In the genomic region with DNA sequence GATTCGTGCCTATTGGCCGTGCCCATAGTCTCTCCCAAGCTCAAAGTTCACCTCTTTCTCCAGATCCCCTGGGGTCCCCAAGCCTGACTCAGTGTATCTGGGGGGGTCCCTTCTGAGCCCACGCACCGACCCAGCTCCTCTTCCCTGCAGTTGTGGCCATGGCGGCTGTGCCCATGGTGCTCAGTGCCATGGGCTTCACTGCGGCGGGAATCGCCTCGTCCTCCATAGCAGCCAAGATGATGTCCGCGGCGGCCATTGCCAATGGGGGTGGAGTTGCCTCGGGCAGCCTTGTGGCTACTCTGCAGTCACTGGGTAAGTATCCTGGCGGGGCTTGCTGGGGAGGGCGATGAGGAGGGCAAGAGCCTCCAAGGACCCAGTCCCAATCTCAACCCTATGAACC, we compare ENCODE assay signal across 30 cellular contexts. TPM values are rescaled to one million over a fixed set of nuclear protein-coding genes. Genes with fewer than 3 reads are reported as not detected.
DNase-seq lines count a peak whose midpoint lies in the region; ATAC-seq and TF ChIP-seq lines count a peak whose summit lies in the region.
"Had no signal": no experiment of that assay in that cellular context is flagged by ENCODE, and none has a peak within 500 bp of the region (broad histone marks: within the 10 kb centered on the region; RNA-seq: fewer than 3 reads in every experiment).

No MANE protein-coding gene starts in this region.

- peaks cover 8% of the 10 kb centered on the region for H3K27me3 Mint-ChIP-seq in activated CD4-positive, alpha-beta T cell treated with anti-CD3 and anti-CD28 coated beads for 36 hours
- H3K27me3 Mint-ChIP-seq in chondrocyte (ENCODE audit: low read depth), result peaks cover 12% of the 10 kb centered on the region
- peaks cover 61% of the 10 kb centered on the region for H3K27me3 Mint-ChIP-seq in activated naive CD4-positive, alpha-beta T cell treated with anti-CD3 and anti-CD28 coated beads, Interleukin-2, amount 10 ng/mL, durations not matched to agents 7 days and 5 days

- H3K9me3 ChIP-seq in lower lobe of right lung (peaks cover 11% of the 10 kb centered on the region), suprapubic skin (peaks cover 12% of the 10 kb centered on the region)

- no peak for TF ChIP-seq CTCF in chondrocyte (IDR thresholded peaks at IDR 0.05)
- TF ChIP-seq CTCF in lower lobe of right lung (IDR thresholded peaks at IDR 0.05), result no peak
- no peak for TF ChIP-seq CTCF in suprapubic skin (IDR thresholded peaks at IDR 0.05)

- no peaks in the 10 kb centered on the region for H3K4me1 Mint-ChIP-seq in activated CD4-positive, alpha-beta T cell treated with anti-CD3 and anti-CD28 coated beads for 36 hours
- peaks cover 18% of the 10 kb centered on the region for H3K4me1 Mint-ChIP-seq in chondrocyte (ENCODE audit: low read depth)
- H3K4me1 Mint-ChIP-seq in activated naive CD4-positive, alpha-beta T cell treated with anti-CD3 and anti-CD28 coated beads, Interleukin-2, amount 10 ng/mL, durations not matched to agents 7 days and 5 days, result peaks cover 11% of the 10 kb centered on the region
- H3K4me1 Mint-ChIP-seq: endodermal cell had no signal

- WGBS in suprapubic skin, result 94% methylated on average over 14 of the region's 15 CpGs

- H3K27me3 ChIP-seq in lower lobe of right lung (ENCODE audit: low read depth) (no peaks in the 10 kb centered on the region), suprapubic skin (no peaks in the 10 kb centered on the region)
- H3K27me3 ChIP-seq: ascending aorta, cardiac muscle cell, hepatocyte had no signal

- no peak for TF ChIP-seq EP300 in suprapubic skin (IDR thresholded peaks at IDR 0.05)

- DNase-seq in activated CD4-positive, alpha-beta T cell treated with anti-CD3 and anti-CD28 coated beads for 36 hours, result no peak
- DNase-seq in activated CD4-positive, alpha-beta T cell treated with anti-CD3 and anti-CD28 coated beads, Interleukin-2, amount 50 U/mL, for 1 hour, result no peak
- DNase-seq in chondrocyte (ENCODE audit: low spot score) (peak; percentile 86), lower lobe of right lung (no peak), suprapubic skin (ENCODE audit: low spot score in 2 of 2) (peak; percentile 56 to 61)
- DNase-seq in activated naive CD4-positive, alpha-beta T cell treated with anti-CD3 and anti-CD28 coated beads, Interleukin-2, amount 10 ng/mL, durations not matched to agents 7 days and 5 days, result no peak
- DNase-seq: 8988T; activated CD4-positive, CD25-positive, alpha-beta regulatory T cell treated with anti-CD3 and anti-CD28 coated beads, Interleukin-2, amount 50 U/mL, for 72 hours; COR-L47; mesenchymal stem cell; NCI-H1417 treated with DMSO at 0.1 percent for 48 hours; NCI-H2029 treated with DMSO at 0.1 percent for 48 hours; NCI-H526; NK-92 treated with Interleukin-12 subunit alpha and Interleukin-12 subunit beta, amount 100 ng/mL, for 24 hours; posterior cingulate gyrus; stimulated activated CD4-positive, alpha-beta T cell treated with anti-CD3 and anti-CD28 coated beads, Interleukin-4, amount 100 ng/mL, for 24 hours had no signal

- H3K4me1 ChIP-seq in lower lobe of right lung, result peaks cover 9% of the 10 kb centered on the region
- peaks cover 34% of the 10 kb centered on the region for H3K4me1 ChIP-seq in suprapubic skin
- H3K4me1 ChIP-seq: ascending aorta, HAP-1 had no signal

- peaks cover 2% of the 10 kb centered on the region for H3K9me3 Mint-ChIP-seq in activated CD4-positive, alpha-beta T cell treated with anti-CD3 and anti-CD28 coated beads for 36 hours (ENCODE audit: low read depth)
- peaks cover 7% of the 10 kb centered on the region for H3K9me3 Mint-ChIP-seq in chondrocyte (ENCODE audit: low read depth)
- peaks cover 6% of the 10 kb centered on the region for H3K9me3 Mint-ChIP-seq in activated naive CD4-positive, alpha-beta T cell treated with anti-CD3 and anti-CD28 coated beads, Interleukin-2, amount 10 ng/mL, durations not matched to agents 7 days and 5 days
- H3K9me3 Mint-ChIP-seq: type B pancreatic cell had no signal

- POLR2A ChIA-PET in activated CD4-positive, alpha-beta T cell treated with anti-CD3 and anti-CD28 coated beads for 36 hours (lab: Charles Lee), result no interaction called here

- intact Hi-C loops in activated CD4-positive, alpha-beta T cell treated with anti-CD3 and anti-CD28 coated beads for 36 hours (cut with DNase I, micrococcal nuclease), result no loop called here
- intact Hi-C loops in lower lobe of right lung (cut with DNase I), result no loop called here

- CTCF ChIA-PET in activated CD4-positive, alpha-beta T cell treated with anti-CD3 and anti-CD28 coated beads for 36 hours (lab: Charles Lee), result interaction anchor here (0.6 to 1.6 kb wide), 3 partner anchors 13 to 51 kb away, joined by 3 to 5 read pairs (median 4); no protein-coding TSS in a partner anchor
- CTCF ChIA-PET in activated naive CD4-positive, alpha-beta T cell treated with anti-CD3 and anti-CD28 coated beads, Interleukin-2, amount 10 ng/mL, durations not matched to agents 7 days and 5 days (lab: Charles Lee), result interaction anchor here (1.1 kb wide), 2 partner anchors 14 to 21 kb away, joined by 4 to 5 read pairs; partner anchors contain the start of gene IFI27L2

- H3K27ac Mint-ChIP-seq in activated CD4-positive, alpha-beta T cell treated with anti-CD3 and anti-CD28 coated beads for 36 hours, result peak overlapping the region; percentile 43
- no peak overlapping the region for H3K27ac Mint-ChIP-seq in chondrocyte (ENCODE audit: unreplicated experiment)
- no peak overlapping the region for H3K27ac Mint-ChIP-seq in activated naive CD4-positive, alpha-beta T cell treated with anti-CD3 and anti-CD28 coated beads, Interleukin-2, amount 10 ng/mL, durations not matched to agents 7 days and 5 days
- H3K27ac Mint-ChIP-seq: activated naive CD8-positive, alpha-beta T cell; activated T-helper 2 cell treated with anti-CD3 and anti-CD28 coated beads, Interferon-gamma antibody, Interleukin-2, Interleukin-4, amounts not matched to agents 10 μg/mL and 5 μg/mL and 100 μg/mL, durations not matched to agents 14 hours and 24 hours and 36 hours; endodermal cell; T-helper 1 cell treated with Interleukin-12 subunit alpha and Interleukin-12 subunit beta and Interleukin-4 antibody, amounts not matched to agents 30 μg/mL and 1 μg/mL, for 36 hours; type B pancreatic cell had no signal

- no peak overlapping the region for H3K4me3 Mint-ChIP-seq in activated CD4-positive, alpha-beta T cell treated with anti-CD3 and anti-CD28 coated beads for 36 hours
- no peak overlapping the region for H3K4me3 Mint-ChIP-seq in chondrocyte (ENCODE audit: unreplicated experiment)
- H3K4me3 Mint-ChIP-seq in activated naive CD4-positive, alpha-beta T cell treated with anti-CD3 and anti-CD28 coated beads, Interleukin-2, amount 10 ng/mL, durations not matched to agents 7 days and 5 days, result no peak overlapping the region
- H3K4me3 Mint-ChIP-seq: activated naive CD8-positive, alpha-beta T cell; endodermal cell; T-helper 1 cell treated with Interleukin-12 subunit alpha and Interleukin-12 subunit beta and Interleukin-4 antibody, amounts not matched to agents 30 μg/mL and 1 μg/mL, for 36 hours; type B pancreatic cell had no signal

- no peak for TF ChIP-seq POLR2A in suprapubic skin (IDR thresholded peaks at IDR 0.05)

- H3K27ac ChIP-seq in lower lobe of right lung (peak overlapping the region; percentile 89), suprapubic skin (peak overlapping the region; percentile 5)
- H3K27ac ChIP-seq: ascending aorta, C4-2B, cardiac muscle cell, hepatocyte had no signal

- no peak for ATAC-seq in activated CD4-positive, alpha-beta T cell treated with anti-CD3 and anti-CD28 coated beads for 36 hours
- ATAC-seq in lower lobe of right lung, result no peak
- no peak for ATAC-seq in HG02970 (IDR thresholded peaks at IDR 0.05; ENCODE audit: low FRiP score, unreplicated experiment)
- no peak for ATAC-seq in GM21515 (IDR thresholded peaks at IDR 0.05; ENCODE audit: unreplicated experiment)
- ATAC-seq: HepG2 had no signal

- H3K4me3 ChIP-seq in lower lobe of right lung (no peak overlapping the region), suprapubic skin (no peak overlapping the region)
- H3K4me3 ChIP-seq: ascending aorta, cardiac muscle cell, HAP-1, hepatocyte had no signal

- H3K36me3 Mint-ChIP-seq in activated CD4-positive, alpha-beta T cell treated with anti-CD3 and anti-CD28 coated beads for 36 hours (ENCODE audit: low read depth), result peaks cover 2% of the 10 kb centered on the region
- H3K36me3 Mint-ChIP-seq in chondrocyte (ENCODE audit: low read depth), result no peaks in the 10 kb centered on the region
- no peaks in the 10 kb centered on the region for H3K36me3 Mint-ChIP-seq in activated naive CD4-positive, alpha-beta T cell treated with anti-CD3 and anti-CD28 coated beads, Interleukin-2, amount 10 ng/mL, durations not matched to agents 7 days and 5 days
- H3K36me3 Mint-ChIP-seq: type B pancreatic cell had no signal

- H3K36me3 ChIP-seq in lower lobe of right lung (peaks cover 7% of the 10 kb centered on the region), suprapubic skin (no peaks in the 10 kb centered on the region)
- H3K36me3 ChIP-seq: ascending aorta, cardiac muscle cell, HAP-1 had no signal

RNA-seq across cellular contexts. Expression of gene IFI27, which starts 5.1 kb away (rescaled TPM):
- 1 to 10 TPM; 3.0 to 3.1 TPM for total RNA-seq in activated CD4-positive, alpha-beta T cell treated with anti-CD3 and anti-CD28 coated beads for 36 hours
- total RNA-seq in chondrocyte, result 1.5 to 3.3 TPM (median 1.5 TPM) in 3 replicates
- 340 TPM for total RNA-seq in lower lobe of right lung
- total RNA-seq in suprapubic skin, result 100 to 1,000 TPM in 2 of 4 donors, 10 to 100 TPM in 2; 26.9 to 197 (median 142) TPM

RNA-seq across cellular contexts. Expression of gene IFI27L2, which starts 13.8 kb away (rescaled TPM):
- 10 to 100 TPM; 57.3 to 66.9 TPM for total RNA-seq in activated CD4-positive, alpha-beta T cell treated with anti-CD3 and anti-CD28 coated beads for 36 hours
- 36.0 to 71.8 TPM (median 66.8 TPM) in 3 replicates for total RNA-seq in chondrocyte
- total RNA-seq in lower lobe of right lung, result 49.7 TPM
- 10 to 100 TPM; 29.9 to 87.6 (median 61.1) TPM for total RNA-seq in suprapubic skin

RNA-seq across cellular contexts. Expression of gene IFI27L1, which starts 34.5 kb away (rescaled TPM):
- total RNA-seq in activated CD4-positive, alpha-beta T cell treated with anti-CD3 and anti-CD28 coated beads for 36 hours, result 10 to 100 TPM; 22.3 to 27.1 TPM
- total RNA-seq in chondrocyte (33.0 to 35.0 TPM (median 33.6 TPM) in 3 replicates), lower lobe of right lung (10.9 TPM), suprapubic skin (10 to 100 TPM in 1 of 4 donors, 1 to 10 TPM in 3; 7.2 to 11.4 (median 9.3) TPM)
- total RNA-seq: ascending aorta had no signal

RNA-seq across cellular contexts. Expression of gene DDX24, which starts 34.6 kb away (rescaled TPM):
- total RNA-seq in activated CD4-positive, alpha-beta T cell treated with anti-CD3 and anti-CD28 coated beads for 36 hours, result 100 to 1,000 TPM; 259 to 390 TPM
- total RNA-seq in chondrocyte (136 to 151 TPM (median 149 TPM) in 3 replicates), lower lobe of right lung (163 TPM), suprapubic skin (100 to 1,000 TPM; 107 to 134 (median 108) TPM)

RNA-seq across cellular contexts. Expression of gene PPP4R4, which starts 58.5 kb away (rescaled TPM):
- total RNA-seq in activated CD4-positive, alpha-beta T cell treated with anti-CD3 and anti-CD28 coated beads for 36 hours, result 10 to 100 TPM; 21.4 TPM
- 0.22 TPM in 1 of 3 replicates, not detected in the others for total RNA-seq in chondrocyte
- 5.9 TPM for total RNA-seq in lower lobe of right lung
- total RNA-seq in suprapubic skin, result 1 to 10 TPM in 3 of 4 donors, under 1 TPM in 1; 0.24 to 4.4 (median 1.3) TPM
- total RNA-seq: ascending aorta, dermis blood vessel endothelial cell had no signal

Comparison
In these comparisons a context has a peak if more than half of its experiments do, and no peak if none do; other contexts are left out.
1. DNase-seq: peak in chondrocyte (single experiment) and suprapubic skin (2 of 2); none in activated CD4-positive, alpha-beta T cell treated with anti-CD3 and anti-CD28 coated beads for 36 hours (single experiment), activated CD4-positive, alpha-beta T cell treated with anti-CD3 and anti-CD28 coated beads, Interleukin-2, amount 50 U/mL, for 1 hour (single experiment), lower lobe of right lung (single experiment) and activated naive CD4-positive, alpha-beta T cell treated with anti-CD3 and anti-CD28 coated beads, Interleukin-2, amount 10 ng/mL, durations not matched to agents 7 days and 5 days (single experiment).